Comparison of ENCODE assay signal across 1 cellular context in the genomic region with DNA sequence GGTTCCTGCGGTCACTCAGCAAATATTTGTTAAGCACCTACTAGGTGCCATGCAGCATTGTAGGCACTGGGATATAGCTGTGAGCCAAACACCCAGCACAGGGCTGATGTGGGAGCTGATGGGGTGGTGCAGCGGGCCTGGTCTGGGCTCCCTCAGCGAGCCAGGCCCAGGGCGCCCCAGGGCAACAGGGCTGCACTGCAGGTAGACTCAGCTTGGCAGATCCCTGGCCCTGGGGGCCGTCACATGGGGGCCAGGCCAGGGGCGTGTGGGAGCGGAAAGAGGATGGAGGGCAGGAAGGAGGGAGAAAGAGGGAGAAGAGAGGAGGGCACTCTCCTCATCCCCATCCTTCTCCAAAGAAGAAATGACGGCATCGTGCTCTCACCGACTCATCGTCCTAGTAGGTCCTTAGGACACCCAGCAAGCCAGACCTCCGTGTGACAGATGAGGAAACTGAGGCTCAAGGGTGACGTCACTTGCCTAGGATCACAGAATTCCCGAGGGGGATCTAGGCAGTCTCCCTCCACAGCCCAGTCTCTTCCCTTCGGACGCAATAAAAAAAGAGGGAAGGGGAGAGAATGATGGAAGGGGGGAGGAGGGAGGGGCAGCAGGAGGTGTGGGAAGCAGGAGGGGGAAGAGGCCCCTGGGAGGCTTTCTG.
TF ChIP-seq lines count a peak whose summit lies in the region.

No MANE protein-coding gene starts in this region.

TF ChIP-seq in HepG2, 621 proteins besides CTCF, POLR2A, EP300 and RAD21 (continued from another document):
- peak; percentile 75 for TF ChIP-seq PCBP2 (optimal IDR thresholded peaks at IDR 0.05; ENCODE audit: low read depth, low read length, poor library complexity, severe bottlenecking)
- TF ChIP-seq, protein P1, sequence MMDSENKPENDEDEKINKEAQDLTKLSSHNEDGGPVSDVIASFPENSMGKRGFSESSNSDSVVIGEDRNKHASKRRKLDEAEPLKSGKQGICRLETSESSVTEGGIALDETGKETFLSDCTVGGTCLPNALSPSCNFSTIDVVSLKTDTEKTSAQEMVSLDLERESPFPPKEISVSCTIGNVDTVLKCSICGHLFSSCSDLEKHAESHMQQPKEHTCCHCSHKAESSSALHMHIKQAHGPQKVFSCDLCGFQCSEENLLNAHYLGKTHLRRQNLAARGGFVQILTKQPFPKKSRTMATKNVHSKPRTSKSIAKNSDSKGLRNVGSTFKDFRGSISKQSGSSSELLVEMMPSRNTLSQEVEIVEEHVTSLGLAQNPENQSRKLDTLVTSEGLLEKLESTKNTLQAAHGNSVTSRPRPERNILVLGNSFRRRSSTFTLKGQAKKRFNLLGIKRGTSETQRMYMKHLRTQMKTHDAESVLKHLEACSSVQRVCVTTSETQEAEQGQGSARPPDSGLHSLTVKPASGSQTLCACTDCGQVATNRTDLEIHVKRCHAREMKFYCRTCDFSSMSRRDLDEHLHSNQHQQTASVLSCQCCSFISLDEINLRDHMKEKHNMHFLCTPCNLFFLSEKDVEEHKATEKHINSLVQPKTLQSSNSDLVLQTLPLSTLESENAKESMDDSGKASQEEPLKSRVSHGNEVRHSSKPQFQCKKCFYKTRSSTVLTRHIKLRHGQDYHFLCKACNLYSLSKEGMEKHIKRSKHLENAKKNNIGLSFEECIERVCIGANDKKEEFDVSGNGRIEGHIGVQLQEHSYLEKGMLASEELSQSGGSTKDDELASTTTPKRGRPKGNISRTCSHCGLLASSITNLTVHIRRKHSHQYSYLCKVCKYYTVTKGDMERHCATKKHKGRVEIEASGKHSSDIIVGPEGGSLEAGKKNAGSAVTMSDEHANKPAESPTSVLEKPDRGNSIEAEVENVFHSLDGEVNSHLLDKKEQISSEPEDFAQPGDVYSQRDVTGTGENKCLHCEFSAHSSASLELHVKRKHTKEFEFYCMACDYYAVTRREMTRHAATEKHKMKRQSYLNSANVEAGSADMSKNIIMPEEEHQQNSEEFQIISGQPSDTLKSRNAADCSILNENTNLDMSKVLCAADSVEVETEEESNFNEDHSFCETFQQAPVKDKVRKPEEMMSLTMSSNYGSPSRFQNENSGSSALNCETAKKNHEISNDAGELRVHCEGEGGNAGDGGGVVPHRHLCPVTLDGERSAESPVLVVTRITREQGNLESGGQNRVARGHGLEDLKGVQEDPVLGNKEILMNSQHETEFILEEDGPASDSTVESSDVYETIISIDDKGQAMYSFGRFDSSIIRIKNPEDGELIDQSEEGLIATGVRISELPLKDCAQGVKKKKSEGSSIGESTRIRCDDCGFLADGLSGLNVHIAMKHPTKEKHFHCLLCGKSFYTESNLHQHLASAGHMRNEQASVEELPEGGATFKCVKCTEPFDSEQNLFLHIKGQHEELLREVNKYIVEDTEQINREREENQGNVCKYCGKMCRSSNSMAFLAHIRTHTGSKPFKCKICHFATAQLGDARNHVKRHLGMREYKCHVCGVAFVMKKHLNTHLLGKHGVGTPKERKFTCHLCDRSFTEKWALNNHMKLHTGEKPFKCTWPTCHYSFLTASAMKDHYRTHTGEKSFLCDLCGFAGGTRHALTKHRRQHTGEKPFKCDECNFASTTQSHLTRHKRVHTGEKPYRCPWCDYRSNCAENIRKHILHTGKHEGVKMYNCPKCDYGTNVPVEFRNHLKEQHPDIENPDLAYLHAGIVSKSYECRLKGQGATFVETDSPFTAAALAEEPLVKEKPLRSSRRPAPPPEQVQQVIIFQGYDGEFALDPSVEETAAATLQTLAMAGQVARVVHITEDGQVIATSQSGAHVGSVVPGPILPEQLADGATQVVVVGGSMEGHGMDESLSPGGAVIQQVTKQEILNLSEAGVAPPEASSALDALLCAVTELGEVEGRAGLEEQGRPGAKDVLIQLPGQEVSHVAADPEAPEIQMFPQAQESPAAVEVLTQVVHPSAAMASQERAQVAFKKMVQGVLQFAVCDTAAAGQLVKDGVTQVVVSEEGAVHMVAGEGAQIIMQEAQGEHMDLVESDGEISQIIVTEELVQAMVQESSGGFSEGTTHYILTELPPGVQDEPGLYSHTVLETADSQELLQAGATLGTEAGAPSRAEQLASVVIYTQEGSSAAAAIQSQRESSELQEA (CRISPR knock-in tag; IDR thresholded peaks at IDR 0.05; ENCODE audit: not compliant biosample characterization): no peak
- TF ChIP-seq CREB1 (IDR thresholded peaks at IDR 0.05): peak; percentile 97
- TF ChIP-seq CREB1 (CRISPR knock-in tag; IDR thresholded peaks at IDR 0.05): no peak
- 0 out of 2 replicates have a peak, but pooled peaks have one; percentile 35 for TF ChIP-seq ZKSCAN1 (IDR thresholded peaks at IDR 0.05; ENCODE audit: low read length)
- TF ChIP-seq ATF7 (IDR thresholded peaks at IDR 0.05): peak; percentile 97
- TF ChIP-seq ATF7 (CRISPR knock-in tag; IDR thresholded peaks at IDR 0.05): no peak
